ENCODE assay signal across 25 cellular contexts in the genomic region with DNA sequence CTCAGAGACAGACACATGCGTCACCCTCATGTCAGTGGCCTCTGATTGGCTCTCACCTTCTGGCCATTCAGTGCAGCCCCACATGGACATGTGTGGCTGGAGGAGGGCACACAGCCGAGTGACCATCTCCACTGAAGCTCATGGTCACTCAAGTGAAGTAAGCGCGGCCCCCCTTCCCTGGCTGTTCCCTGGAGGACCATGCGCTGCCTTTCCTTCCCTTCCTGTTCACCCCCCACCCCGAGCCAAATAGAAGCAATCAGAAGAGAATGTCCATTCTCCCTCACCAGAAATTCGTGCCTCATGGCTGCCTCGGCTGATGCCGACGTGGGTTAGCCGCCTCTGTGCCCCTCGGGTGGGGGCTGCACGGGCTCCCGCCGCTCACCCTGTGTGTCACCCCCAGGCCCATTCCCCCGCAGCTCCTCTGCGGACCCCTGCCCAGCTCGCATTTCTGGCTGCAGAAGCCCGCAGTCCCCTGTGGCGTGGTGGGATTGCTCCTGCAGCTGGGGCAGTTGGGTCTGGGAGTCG. TPM values are rescaled to one million over a fixed set of nuclear protein-coding genes. Genes with fewer than 3 reads are reported as not detected.
A peak's percentile ranks its signal among the peaks of the same experiment; 100 is the strongest.
DNase-seq lines count a peak whose midpoint lies in the region; ATAC-seq, FAIRE-seq and TF ChIP-seq lines count a peak whose summit lies in the region.
"Had no signal": no experiment of that assay in that cellular context is flagged by ENCODE, and none has a peak within 500 bp of the region (broad histone marks: within the 10 kb centered on the region; RNA-seq: fewer than 3 reads in every experiment).

No MANE protein-coding gene starts in this region.

- POLR2A ChIA-PET in HepG2 (lab: Yijun Ruan, JAX), result no interaction called here

- ATAC-seq in right lobe of liver (no peak), HepG2 (no peak)
- ATAC-seq: left colon, SK-N-SH treated with all-trans-retinoic acid at 6 μM for 48 hours had no signal

- H3K27ac ChIP-seq in right lobe of liver, result no peak overlapping the region
- H3K27ac ChIP-seq in HepG2 (ENCODE audit: extremely low read length, insufficient read depth, low read length), result no peak overlapping the region
- H3K27ac ChIP-seq in ovary, result no peak overlapping the region
- H3K27ac ChIP-seq: skin epidermis had no signal

- H3K36me3 ChIP-seq in right lobe of liver (no peaks in the 10 kb centered on the region), HepG2 (replicated peaks in 1 of 2; ENCODE audit: control insufficient read depth in 1 of 2, insufficient read depth in 2 of 2, low read length in 2 of 2) (no peaks in the 10 kb centered on the region), bronchial epithelial cell (ENCODE audit: control insufficient read depth, insufficient read depth, low read length) (no peaks in the 10 kb centered on the region), ovary (no peaks in the 10 kb centered on the region)

- H2AFZ ChIP-seq in HepG2 (ENCODE audit: low read length), result no peak overlapping the region

- TF ChIP-seq RAD21 in HepG2 (CRISPR knock-in tag; IDR thresholded peaks at IDR 0.05), result no peak

- TF ChIP-seq CTCF in right lobe of liver (IDR thresholded peaks at IDR 0.05), result no peak
- no peak for TF ChIP-seq CTCF in HepG2 (CRISPR knock-in tag; IDR thresholded peaks at IDR 0.05)
- no peak for TF ChIP-seq CTCF in bronchial epithelial cell (IDR thresholded peaks at IDR 0.05; ENCODE audit: insufficient read depth, low read length, severe bottlenecking)
- no peak for TF ChIP-seq CTCF in ovary (IDR thresholded peaks at IDR 0.05)

- intact Hi-C loops in right lobe of liver (cut with DNase I) (no loop called here), HepG2 (cut with micrococcal nuclease; ENCODE audit: unreplicated experiment) (no loop called here), ovary (cut with DNase I) (no loop called here)

- in situ Hi-C loops in HepG2 (cut with HindIII; ENCODE audit: extremely low pct_ligation_motif_present, low pct_unique_long_range_greater_than_20kb), result no loop called here

- no peak overlapping the region for H3K9ac ChIP-seq in HepG2 (ENCODE audit: insufficient read depth, low read depth, low read length)

- no peak for FAIRE-seq in HepG2 (lab: Jason Lieb, UNC)
- peak; percentile 80 for FAIRE-seq in bronchial epithelial cell (lab: Jason Lieb, UNC)
- FAIRE-seq: D721Med, GM12892, GM19239 had no signal

- H4K20me1 ChIP-seq in HepG2 (ENCODE audit: insufficient read depth, low read length), result peaks cover 3% of the 10 kb centered on the region

- H3K4me3 ChIP-seq in right lobe of liver, result no peak overlapping the region
- H3K4me3 ChIP-seq in HepG2 (replicated peaks in 1 of 3; ENCODE audit: insufficient read depth in 1 of 3, low read depth in 2 of 3, low read length in 3 of 3), result no peak overlapping the region
- no peak overlapping the region for H3K4me3 ChIP-seq in bronchial epithelial cell (ENCODE audit: low read depth, low read length)
- H3K4me3 ChIP-seq in ovary, result no peak overlapping the region
- H3K4me3 ChIP-seq: skin epidermis had no signal

- 58% methylated on average over 7 of the region's 21 CpGs for WGBS in right lobe of liver (ENCODE audit: insufficient coverage, low coverage, low lambda C conversion rate, missing lambda C conversion rate)
- 35% methylated on average over 16 of the region's 21 CpGs for WGBS in HepG2 (ENCODE audit: low lambda C conversion rate)
- WGBS in ovary, 3 donors, result 89 to 96% (median 91%) methylated on average over 21 of the region's 21 CpGs

- TF ChIP-seq POLR2A in right lobe of liver (IDR thresholded peaks at IDR 0.05) (no peak), HepG2 (IDR thresholded peaks at IDR 0.05; ENCODE audit: insufficient read depth in 1 of 2, low read depth in 2 of 2, low read length in 2 of 2) (no peak), ovary (IDR thresholded peaks at IDR 0.05) (no peak)

- H3K9me3 ChIP-seq in right lobe of liver, result no peaks in the 10 kb centered on the region
- no peaks in the 10 kb centered on the region for H3K9me3 ChIP-seq in HepG2 (ENCODE audit: low read length)
- no peaks in the 10 kb centered on the region for H3K9me3 ChIP-seq in ovary

- no peak overlapping the region for H3K4me2 ChIP-seq in HepG2 (ENCODE audit: low read depth, low read length)

- H3K4me1 ChIP-seq in right lobe of liver (no peaks in the 10 kb centered on the region), HepG2 (ENCODE audit: insufficient read depth, low read length) (no peaks in the 10 kb centered on the region), ovary (ENCODE audit: insufficient read depth) (no peaks in the 10 kb centered on the region)

- CTCF ChIA-PET in HepG2 (lab: Yijun Ruan, JAX; ENCODE audit: low intra/inter-chr PET ratio, low total read pairs), result no interaction called here

- no peaks in the 10 kb centered on the region for H3K79me2 ChIP-seq in HepG2 (ENCODE audit: insufficient read depth, low read length)

- no TSS peak for BruUV-seq in HepG2 (replicated peaks; lab: Mats Ljungman, UMichigan)

- H3K27me3 ChIP-seq in right lobe of liver, result no peaks in the 10 kb centered on the region
- peaks cover 9 to 84% of the 10 kb centered on the region in 2 experiments; a peak in 4 of 5 replicates for H3K27me3 ChIP-seq in HepG2 (ENCODE audit: control insufficient read depth in 1 of 2, insufficient read depth in 2 of 2, low read length in 2 of 2)
- H3K27me3 ChIP-seq in bronchial epithelial cell (ENCODE audit: control insufficient read depth, insufficient read depth, low read length), result no peaks in the 10 kb centered on the region
- no peaks in the 10 kb centered on the region for H3K27me3 ChIP-seq in ovary

- TF ChIP-seq EP300 in HepG2 (IDR thresholded peaks at IDR 0.05; ENCODE audit: low read depth in 2 of 2, low read length in 2 of 2) (no peak), HepG2 (CRISPR knock-in tag; IDR thresholded peaks at IDR 0.05; ENCODE audit: borderline replicate concordance) (no peak), ovary (IDR thresholded peaks at IDR 0.05) (no peak)

- DNase-seq in right lobe of liver, result peak in 2 of 3 donors; percentile 12 to 40
- no peak for DNase-seq in HepG2 (ENCODE audit: low spot score)
- no peak for DNase-seq in bronchial epithelial cell (ENCODE audit: low read depth)
- peak in 4 of 5 donors; percentile 7 to 37 (median 10) for DNase-seq in ovary
- no peak for DNase-seq in DMS79 treated with DMSO at 0.1 percent for 48 hours (lab: John Stamatoyannopoulos, UW)
- no peak for DNase-seq in AG08395 (ENCODE audit: low spot score)
- DNase-seq in DMS79 (lab: John Stamatoyannopoulos, UW), result no peak
- DNase-seq: activated CD4-positive, alpha-beta T cell treated with anti-CD3 and anti-CD28 coated beads, Interleukin-2, amount 50 U/mL, for 48 hours; activated CD8-positive, alpha-beta memory T cell treated with anti-CD3 and anti-CD28 coated beads, Interleukin-2, amount 50 U/mL, for 48 hours; effector memory CD4-positive, alpha-beta T cell; EL; foreskin fibroblast; NCI-H1105; NCI-H2029; NCI-H2227 treated with DMSO at 0.1 percent for 48 hours; NCI-H774; nephron progenitor cell; stimulated activated CD4-positive, alpha-beta T cell treated with anti-CD3 and anti-CD28 coated beads, Interleukin-1b, Interleukin-23, amount 100 ng/mL, for 48 hours had no signal

TF ChIP-seq in HepG2, 621 proteins besides CTCF, POLR2A, EP300 and RAD21 (continues in another document):
- TF ChIP-seq, protein P1, sequence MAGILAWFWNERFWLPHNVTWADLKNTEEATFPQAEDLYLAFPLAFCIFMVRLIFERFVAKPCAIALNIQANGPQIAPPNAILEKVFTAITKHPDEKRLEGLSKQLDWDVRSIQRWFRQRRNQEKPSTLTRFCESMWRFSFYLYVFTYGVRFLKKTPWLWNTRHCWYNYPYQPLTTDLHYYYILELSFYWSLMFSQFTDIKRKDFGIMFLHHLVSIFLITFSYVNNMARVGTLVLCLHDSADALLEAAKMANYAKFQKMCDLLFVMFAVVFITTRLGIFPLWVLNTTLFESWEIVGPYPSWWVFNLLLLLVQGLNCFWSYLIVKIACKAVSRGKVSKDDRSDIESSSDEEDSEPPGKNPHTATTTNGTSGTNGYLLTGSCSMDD (CRISPR knock-in tag; IDR thresholded peaks at IDR 0.05), result no peak
- TF ChIP-seq MED13 (CRISPR knock-in tag; IDR thresholded peaks at IDR 0.05), result no peak
- no peak for TF ChIP-seq CENPX (CRISPR knock-in tag; IDR thresholded peaks at IDR 0.05)

RNA-seq across cellular contexts. Expression of a gene that starts 12.5 kb away (rescaled TPM):
- total RNA-seq in right lobe of liver (10 to 100 TPM in 2 of 6 experiments, 1 to 10 TPM in 4; 1.5 to 17.0 (median 7.7) TPM), HepG2 (2016; rRNA removed; fragmentation: Illumina TruSeq; extraction: Trizol) (not detected in 2 replicates), bronchial epithelial cell (0.90 and 6.3 TPM in 2 replicates), ovary (100 to 1,000 TPM in 1 of 7 donors, 10 to 100 TPM in 6; 28.1 to 117 (median 58.6) TPM)
- not detected in 2 replicates for total RNA-seq in HepG2 (2016; cell fraction: cytosol; rRNA removed; fragmentation: Illumina TruSeq; extraction: Trizol; ENCODE audit: low read depth)
- not detected in 2 replicates for total RNA-seq in HepG2 (2016; cell fraction: insoluble cytoplasmic fraction; rRNA removed; fragmentation: Illumina TruSeq; extraction: Trizol)
- not detected in 2 replicates for total RNA-seq in HepG2 (2016; cell fraction: membrane; rRNA removed; fragmentation: Illumina TruSeq; extraction: Trizol)
- total RNA-seq in HepG2 (2016; cell fraction: nucleus; rRNA removed; fragmentation: Illumina TruSeq; extraction: Trizol), result not detected in 2 replicates
- polyA plus RNA-seq in HepG2 (2011; rRNA removed) (under 0.01 TPM in 1 of 2 replicates, not detected in the other), ovary (10 to 100 TPM; 37.4 to 54.6 TPM)
- under 0.01 TPM in 1 of 2 replicates, not detected in the other for polyA plus RNA-seq in HepG2 (2011; cell fraction: cytosol; rRNA removed)
- polyA plus RNA-seq in HepG2 (2011; cell fraction: nucleus; rRNA removed), result 0.07 and 0.08 TPM in 2 replicates
- not detected in 2 replicates for polyA plus RNA-seq in HepG2 (2012)
- polyA plus RNA-seq in HepG2 (2016; cell fraction: cytosol; fragmentation: Illumina TruSeq; extraction: Trizol; ENCODE audit: low read depth), result not detected in 2 replicates
- polyA plus RNA-seq in HepG2 (2016; cell fraction: insoluble cytoplasmic fraction; fragmentation: Illumina TruSeq; extraction: Trizol; ENCODE audit: low read depth), result not detected in 2 replicates
- polyA plus RNA-seq in HepG2 (2016; cell fraction: membrane; fragmentation: Illumina TruSeq; extraction: Trizol; ENCODE audit: low read depth), result not detected in 2 replicates
- polyA plus RNA-seq in HepG2 (2016; cell fraction: nucleus; fragmentation: Illumina TruSeq; extraction: Trizol; ENCODE audit: insufficient read depth, low read depth), result 0.19 TPM in 1 of 2 replicates, not detected in the other
- 0.04 and 20.3 TPM in 2 replicates for polyA minus RNA-seq in HepG2 (2011; rRNA and poly(A)+ RNA removed; ENCODE audit: low replicate concordance)
- 0.20 TPM in 1 of 2 replicates, not detected in the other for polyA minus RNA-seq in HepG2 (2011; cell fraction: cytosol; rRNA and poly(A)+ RNA removed)
- polyA minus RNA-seq in HepG2 (2011; cell fraction: nucleus; rRNA and poly(A)+ RNA removed), result not detected in 2 replicates
- total RNA-seq: activated T-helper 2 cell treated with anti-CD3 and anti-CD28 coated beads, Interferon-gamma antibody, Interleukin-2, Interleukin-4, amounts not matched to agents 10 μg/mL and 5 μg/mL and 100 μg/mL, durations not matched to agents 14 hours and 24 hours and 36 hours had no signal

Comparison
In these comparisons a context has a peak if more than half of its experiments do, and no peak if none do; other contexts are left out.
1. DNase-seq: peak in right lobe of liver (2 of 3) and ovary (4 of 5); none in HepG2 (single experiment), bronchial epithelial cell (single experiment), DMS79 treated with DMSO at 0.1 percent for 48 hours (single experiment), AG08395 (single experiment) and DMS79 (single experiment).